Comparison of ENCODE assay signal across 10 cellular contexts in the genomic region with DNA sequence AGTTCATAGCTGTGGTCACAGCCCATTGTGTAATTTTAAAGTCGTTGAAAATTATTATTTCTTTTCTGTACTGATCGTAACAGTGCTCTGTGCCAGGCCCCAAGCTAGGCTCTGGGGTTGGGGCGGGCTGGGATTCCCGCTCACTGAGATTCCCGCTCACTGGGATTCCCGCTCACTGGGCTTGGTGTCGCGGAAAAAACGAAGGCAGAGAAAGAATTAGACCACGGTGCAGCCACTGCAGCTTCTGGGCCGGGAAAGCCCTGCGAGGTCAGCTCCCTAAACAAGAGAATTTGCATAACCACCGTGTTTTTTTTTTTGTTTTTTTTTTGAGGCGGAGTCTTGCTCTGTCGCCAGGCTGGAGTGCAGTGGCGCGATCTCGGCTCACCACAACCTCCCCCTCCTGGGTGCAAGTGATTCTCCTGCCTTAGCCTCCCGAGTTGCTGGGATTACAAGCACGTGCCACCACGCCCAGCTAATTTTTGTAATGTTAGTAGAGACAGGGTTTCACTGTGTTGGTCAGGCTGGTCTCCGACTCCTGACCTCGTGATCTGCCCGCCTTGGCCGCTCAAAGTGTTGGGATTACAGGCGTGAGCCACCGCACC. TPM values are rescaled to one million over a fixed set of nuclear protein-coding genes. Genes with fewer than 3 reads are reported as not detected.
DNase-seq lines count a peak whose midpoint lies in the region; ATAC-seq, FAIRE-seq and TF ChIP-seq lines count a peak whose summit lies in the region.
"Had no signal": no experiment of that assay in that cellular context is flagged by ENCODE, and none has a peak within 500 bp of the region (broad histone marks: within the 10 kb centered on the region; RNA-seq: fewer than 3 reads in every experiment).

No MANE protein-coding gene starts in this region.

- intact Hi-C loops in stomach (cut with DNase I; ENCODE audit: low total_unique reads), result no loop called here

- H3K9me2 ChIP-seq in SK-N-SH, result no peaks in the 10 kb centered on the region

- H3K9ac ChIP-seq in astrocyte (ENCODE audit: low read length) (no peak overlapping the region), SK-N-SH (no peak overlapping the region)

- no peak overlapping the region for H3K4me2 ChIP-seq in astrocyte (ENCODE audit: low read length)
- no peak overlapping the region for H3K4me2 ChIP-seq in SK-N-SH

- H3K27ac Mint-ChIP-seq in astrocyte (ENCODE audit: unreplicated experiment), result no peak overlapping the region

- H3K4me1 ChIP-seq in astrocyte (ENCODE audit: insufficient read depth, low read length), result peaks cover 27% of the 10 kb centered on the region
- H3K4me1 ChIP-seq in stomach, result peaks cover 5 to 74% (median 50%) of the 10 kb centered on the region in 4 donors
- peaks cover 3% of the 10 kb centered on the region for H3K4me1 ChIP-seq in HAP-1
- peaks cover 0 to 2% of the 10 kb centered on the region in 2 experiments; a peak in 1 of 4 replicates for H3K4me1 ChIP-seq in SK-N-SH (ENCODE audit: control insufficient read depth in 1 of 2, insufficient read depth in 2 of 2, low read depth in 1 of 2, low read length in 1 of 2)

- H3K79me2 ChIP-seq in astrocyte (ENCODE audit: insufficient read depth, low read length), result peaks cover 100% of the 10 kb centered on the region
- peaks cover 86% of the 10 kb centered on the region for H3K79me2 ChIP-seq in SK-N-SH (ENCODE audit: insufficient read depth)

- H3K4me3 Mint-ChIP-seq in astrocyte (ENCODE audit: unreplicated experiment), result no peak overlapping the region
- H3K4me3 Mint-ChIP-seq: CD4-positive, CD25-positive, alpha-beta regulatory T cell had no signal

- H3K36me3 ChIP-seq in astrocyte (ENCODE audit: insufficient read depth, low read length) (no peaks in the 10 kb centered on the region), stomach (peaks cover 0 to 6% (median 4%) of the 10 kb centered on the region in 4 donors), HAP-1 (replicated peaks) (no peaks in the 10 kb centered on the region; the same call in 1 of the 2 replicates), SK-N-SH (replicated peaks in 1 of 2; ENCODE audit: control insufficient read depth in 1 of 2, insufficient read depth in 2 of 2, low read length in 1 of 2) (no peaks in the 10 kb centered on the region)

- peaks cover 87% of the 10 kb centered on the region for H4K20me1 ChIP-seq in astrocyte (ENCODE audit: insufficient read depth, low read length)
- H4K20me1 ChIP-seq in SK-N-SH (ENCODE audit: insufficient read depth), result peaks cover 53% of the 10 kb centered on the region

- no peak for FAIRE-seq in astrocyte (lab: Jason Lieb, UNC)

- 77 to 88% (median 79%) methylated on average over 27 of the region's 27 CpGs for WGBS in stomach, 5 donors
- WGBS in SK-N-SH (ENCODE audit: low lambda C conversion rate), result 92% methylated on average over 27 of the region's 27 CpGs

- in situ Hi-C loops in HAP-1 (cut with MboI; ENCODE audit: low sequenced_read_pairs), result no loop called here

- no peaks in the 10 kb centered on the region for H3K27me3 Mint-ChIP-seq in astrocyte (ENCODE audit: low read depth, unreplicated experiment)
- H3K27me3 Mint-ChIP-seq: CD4-positive, CD25-positive, alpha-beta regulatory T cell had no signal

- H3K4me1 Mint-ChIP-seq in astrocyte (ENCODE audit: low read depth, unreplicated experiment), result peaks cover 32% of the 10 kb centered on the region

- peaks cover 28% of the 10 kb centered on the region for H3K36me3 Mint-ChIP-seq in astrocyte (ENCODE audit: low read depth, unreplicated experiment)

- POLR2A ChIA-PET in SK-N-SH (lab: Yijun Ruan, JAX), result interaction anchor here (0.6 to 2.2 kb wide), 2 partner anchors 20 to 72 kb away, joined by 3 to 7 read pairs; no protein-coding TSS in a partner anchor

- no peak for TF ChIP-seq RAD21 in SK-N-SH (IDR thresholded peaks at IDR 0.05; ENCODE audit: low read length)

- peak; percentile 54 for ATAC-seq in HG03025 (IDR thresholded peaks at IDR 0.05; ENCODE audit: low FRiP score, unreplicated experiment)

- no peak for TF ChIP-seq EP300 in stomach (IDR thresholded peaks at IDR 0.05)
- TF ChIP-seq EP300 in SK-N-SH (IDR thresholded peaks at IDR 0.05; ENCODE audit: borderline replicate concordance in 1 of 2, low read depth in 1 of 2, low read length in 1 of 2), result no peak

- no peak for TF ChIP-seq POLR2A in stomach (IDR thresholded peaks at IDR 0.05)

- peaks cover 6% of the 10 kb centered on the region for H3K9me3 Mint-ChIP-seq in astrocyte (ENCODE audit: unreplicated experiment)
- H3K9me3 Mint-ChIP-seq: CD4-positive, CD25-positive, alpha-beta regulatory T cell had no signal

- no peaks in the 10 kb centered on the region for H3K9me3 ChIP-seq in astrocyte (ENCODE audit: insufficient read depth, low read depth, low read length)
- H3K9me3 ChIP-seq in stomach, result no peaks in the 10 kb centered on the region
- H3K9me3 ChIP-seq in HAP-1, result no peaks in the 10 kb centered on the region
- no peaks in the 10 kb centered on the region for H3K9me3 ChIP-seq in SK-N-SH

- H3K4me3 ChIP-seq in astrocyte (ENCODE audit: insufficient read depth, low read depth, low read length), result no peak overlapping the region
- no peak overlapping the region for H3K4me3 ChIP-seq in stomach
- H3K4me3 ChIP-seq in HAP-1, result no peak overlapping the region
- H3K4me3 ChIP-seq in SK-N-SH (ENCODE audit: low read depth in 2 of 2, low read length in 1 of 2), result no peak overlapping the region
- H3K4me3 ChIP-seq: SK-N-MC had no signal

- H3K27ac ChIP-seq in astrocyte (ENCODE audit: low read depth, low read length) (no peak overlapping the region), stomach (peak overlapping the region in 3 of 5 donors; percentile 2 to 51 (median 47)), SK-N-SH (ENCODE audit: low read depth in 2 of 2, low read length in 1 of 2) (no peak overlapping the region)
- H3K27ac ChIP-seq: SK-N-MC had no signal

- H3K27me3 ChIP-seq in astrocyte (ENCODE audit: insufficient read depth, low read length) (no peaks in the 10 kb centered on the region), stomach (no peaks in the 10 kb centered on the region), HAP-1 (ENCODE audit: low read depth) (no peaks in the 10 kb centered on the region), SK-N-SH (ENCODE audit: insufficient read depth) (no peaks in the 10 kb centered on the region)

- CTCF ChIA-PET in SK-N-SH (lab: Yijun Ruan, JAX), result interaction anchor here (0.6 to 0.9 kb wide), 4 partner anchors 13 to 1517 kb away, joined by 3 read pairs; no protein-coding TSS in a partner anchor

- TF ChIP-seq CTCF in astrocyte (IDR thresholded peaks at IDR 0.05; ENCODE audit: insufficient read depth, low read depth, low read length) (no peak), stomach (IDR thresholded peaks at IDR 0.05) (no peak), SK-N-SH (IDR thresholded peaks at IDR 0.05) (no peak)

- no peak overlapping the region for H2AFZ ChIP-seq in astrocyte (ENCODE audit: low read depth, low read length)
- no peak overlapping the region for H2AFZ ChIP-seq in SK-N-SH (ENCODE audit: low read depth)

- H3F3A ChIP-seq in SK-N-SH (replicated peaks; ENCODE audit: insufficient read depth), result no peaks in the 10 kb centered on the region

- DNase-seq in SKM-1 treated with dmso at 0.1 percent for 144 hours (lab: John Stamatoyannopoulos, UW; ENCODE audit: unreplicated experiment), result peak; percentile 28
- no peak for DNase-seq in SKM-1 (lab: John Stamatoyannopoulos, UW; ENCODE audit: unreplicated experiment)
- DNase-seq in astrocyte (ENCODE audit: low read depth), result peak; percentile 59
- no peak for DNase-seq in stomach
- DNase-seq in HAP-1 (ENCODE audit: low spot score in 2 of 2), result no peak
- no peak for DNase-seq in SK-N-SH
- DNase-seq in activated CD4-positive, CD25-positive, alpha-beta regulatory T cell treated with anti-CD3 and anti-CD28 coated beads, Interleukin-2, amount 50 U/mL, for 72 hours, result no peak
- DNase-seq: CD4-positive, CD25-positive, alpha-beta regulatory T cell had no signal

TF ChIP-seq in SK-N-SH, 30 proteins besides CTCF, POLR2A, EP300 and RAD21 (continues in another document):
- TF ChIP-seq NFIC (IDR thresholded peaks at IDR 0.05; ENCODE audit: borderline replicate concordance) (no peak), ELF1 (IDR thresholded peaks at IDR 0.05) (no peak), FOXJ3 (CRISPR knock-in tag; IDR thresholded peaks at IDR 0.05) (no peak), YY1 (IDR thresholded peaks at IDR 0.05; ENCODE audit: low read depth) (no peak), REST (IDR thresholded peaks at IDR 0.05; ENCODE audit: low read depth, low read length) (no peak)
- TF ChIP-seq, protein P1, sequence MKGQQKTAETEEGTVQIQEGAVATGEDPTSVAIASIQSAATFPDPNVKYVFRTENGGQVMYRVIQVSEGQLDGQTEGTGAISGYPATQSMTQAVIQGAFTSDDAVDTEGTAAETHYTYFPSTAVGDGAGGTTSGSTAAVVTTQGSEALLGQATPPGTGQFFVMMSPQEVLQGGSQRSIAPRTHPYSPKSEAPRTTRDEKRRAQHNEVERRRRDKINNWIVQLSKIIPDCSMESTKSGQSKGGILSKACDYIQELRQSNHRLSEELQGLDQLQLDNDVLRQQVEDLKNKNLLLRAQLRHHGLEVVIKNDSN (IDR thresholded peaks at IDR 0.05; ENCODE audit: borderline replicate concordance, low read depth), result no peak

RNA-seq across cellular contexts. Expression of gene FOXK1, which starts 31.2 kb away (rescaled TPM):
- total RNA-seq in astrocyte, result 51.8 and 53.6 TPM in 2 replicates
- 10 to 100 TPM; 19.3 to 88.1 (median 27.2) TPM for total RNA-seq in stomach
- polyA plus RNA-seq in stomach, result 1 to 10 TPM; 2.9 to 5.4 (median 3.9) TPM
- polyA plus RNA-seq in SK-N-SH (2012; rRNA removed), result 3.0 and 4.7 TPM in 2 replicates
- polyA plus RNA-seq in SK-N-SH (2012; cell fraction: cytosol; rRNA removed), result 2.1 and 3.0 TPM in 2 replicates
- 11.3 and 15.1 TPM in 2 replicates for polyA plus RNA-seq in SK-N-SH (2012; cell fraction: nucleus; rRNA removed)

Comparison
In these comparisons a context has a peak if more than half of its experiments do, and no peak if none do; other contexts are left out.
1. DNase-seq: peak in SKM-1 treated with dmso at 0.1 percent for 144 hours (single experiment) and astrocyte (single experiment); none in SKM-1 (single experiment), stomach (single experiment), HAP-1 (0 of 2), SK-N-SH (single experiment) and activated CD4-positive, CD25-positive, alpha-beta regulatory T cell treated with anti-CD3 and anti-CD28 coated beads, Interleukin-2, amount 50 U/mL, for 72 hours (single experiment).
2. H3K27ac ChIP-seq: peak in stomach (3 of 5); none in astrocyte (single experiment) and SK-N-SH (0 of 2).